7 cellular contexts compared by ENCODE assay signal in the genomic region with DNA sequence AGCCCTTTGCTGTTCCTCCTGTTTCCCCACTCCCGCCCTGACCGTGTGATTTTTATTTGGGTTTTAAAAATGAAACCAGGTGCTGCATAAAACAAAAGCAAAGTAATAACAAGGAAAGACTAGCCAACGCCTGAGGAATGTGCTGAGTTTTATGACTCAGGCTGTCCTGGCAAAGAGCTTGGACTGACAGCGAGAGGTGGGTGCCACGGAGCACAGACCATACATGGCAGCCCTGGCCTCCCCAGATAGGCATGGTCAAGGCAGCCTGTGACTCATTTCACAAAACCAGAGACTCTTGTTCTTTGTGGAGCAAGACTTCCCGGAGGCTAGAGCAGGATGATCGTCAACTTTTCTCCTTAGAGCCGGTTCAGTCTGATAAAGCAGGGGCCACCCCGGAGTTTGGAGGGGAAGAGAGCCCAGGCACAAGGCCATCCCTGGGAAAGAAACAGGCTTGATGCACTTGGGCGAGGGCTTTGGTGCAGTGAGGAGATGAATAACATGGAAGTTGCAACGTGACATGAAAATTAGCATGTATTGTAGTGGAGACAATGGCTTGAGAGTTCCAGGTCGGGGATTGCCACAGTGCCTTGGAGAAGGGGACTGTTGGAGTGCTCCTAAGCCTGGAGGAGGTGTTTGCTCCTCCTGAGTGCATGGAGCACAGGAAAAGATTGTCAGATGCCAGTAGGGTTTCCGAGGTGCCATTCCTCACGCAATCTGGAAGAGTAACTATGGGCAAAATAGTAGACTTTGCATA. TPM values are rescaled to one million over a fixed set of nuclear protein-coding genes. Genes with fewer than 3 reads are reported as not detected.
A peak's percentile ranks its signal among the peaks of the same experiment; 100 is the strongest.
DNase-seq lines count a peak whose midpoint lies in the region; ATAC-seq, FAIRE-seq and TF ChIP-seq lines count a peak whose summit lies in the region.

No MANE protein-coding gene starts in this region.

- H3K4me3 ChIP-seq in LNCaP clone FGC (ENCODE audit: low read depth, low read length) (no peak overlapping the region), endothelial cell of umbilical vein (replicated peaks in 1 of 3; ENCODE audit: insufficient read depth in 1 of 3, low read depth in 1 of 3, low read length in 3 of 3) (peak overlapping the region in 1 of 3 experiments; percentile 14), osteoblast (ENCODE audit: insufficient read depth, low read length) (peak overlapping the region; percentile 57)

- H3K4me2 ChIP-seq in endothelial cell of umbilical vein (ENCODE audit: insufficient read depth, low read length) = peak overlapping the region; percentile 49
- peak overlapping the region; percentile 82 for H3K4me2 ChIP-seq in osteoblast (ENCODE audit: insufficient read depth, low read length)

- TF ChIP-seq POLR2A in endothelial cell of umbilical vein (IDR thresholded peaks at IDR 0.05; ENCODE audit: low read depth, low read length) = no peak

- no peaks in the 10 kb centered on the region for H3K27me3 ChIP-seq in endothelial cell of umbilical vein (ENCODE audit: control insufficient read depth in 2 of 2, insufficient read depth in 2 of 2, low read length in 2 of 2)
- no peaks in the 10 kb centered on the region for H3K27me3 ChIP-seq in osteoblast (ENCODE audit: insufficient read depth, low read length)

- H3K9me3 ChIP-seq in endothelial cell of umbilical vein (replicated peaks; ENCODE audit: control insufficient read depth, insufficient read depth, low read length) (no peaks in the 10 kb centered on the region), osteoblast (ENCODE audit: low read depth, low read length) (no peaks in the 10 kb centered on the region)

- H3K9ac ChIP-seq in endothelial cell of umbilical vein (replicated peaks; ENCODE audit: extremely low read depth, insufficient read depth, low read length) = peak overlapping the region; percentile 91

- FAIRE-seq in endothelial cell of umbilical vein (lab: Jason Lieb, UNC) = peak; percentile 98

- H3K27ac ChIP-seq in endothelial cell of umbilical vein (ENCODE audit: insufficient read depth, low read depth, low read length) (peak overlapping the region; percentile 94), osteoblast (ENCODE audit: low read depth, low read length) (peak overlapping the region; percentile 99)

- TSS peak; percentile 32 for BruUV-seq in endothelial cell of umbilical vein (replicated peaks; lab: Mats Ljungman, UMichigan)

- ATAC-seq in GM18873 (IDR thresholded peaks at IDR 0.05; ENCODE audit: low FRiP score, unreplicated experiment) = peak; percentile 55

- H3K79me2 ChIP-seq in endothelial cell of umbilical vein (ENCODE audit: control insufficient read depth, insufficient read depth, low read length) (no peaks in the 10 kb centered on the region), osteoblast (ENCODE audit: insufficient read depth, low read length) (no peaks in the 10 kb centered on the region)

- H4K20me1 ChIP-seq in endothelial cell of umbilical vein (replicated peaks; ENCODE audit: control insufficient read depth, extremely low read depth, insufficient read depth, low read length) (no peaks in the 10 kb centered on the region), osteoblast (ENCODE audit: insufficient read depth, low read length) (no peaks in the 10 kb centered on the region)

- DNase-seq in LNCaP clone FGC (ENCODE audit: low read depth) (peak; percentile 87), endothelial cell of umbilical vein (ENCODE audit: low read depth, low spot score) (peak; percentile 94), osteoblast (ENCODE audit: insufficient read length, low spot score, missing footprints) (peak; percentile 96), NCI-H2081 treated with DMSO at 0.1 percent for 48 hours (lab: John Stamatoyannopoulos, UW) (no peak), NCI-H1436 (lab: John Stamatoyannopoulos, UW) (no peak), Ammon's horn (ENCODE audit: low spot score) (no peak)

- H3K36me3 ChIP-seq in endothelial cell of umbilical vein (ENCODE audit: control insufficient read depth in 2 of 2, extremely low read depth in 1 of 2, insufficient read depth in 2 of 2, low read length in 2 of 2) (no peaks in the 10 kb centered on the region), osteoblast (ENCODE audit: insufficient read depth, low read length) (no peaks in the 10 kb centered on the region)

- TF ChIP-seq CTCF in LNCaP clone FGC (IDR thresholded peaks at IDR 0.05; ENCODE audit: control insufficient read depth, extremely low read depth, insufficient read depth) (no peak), endothelial cell of umbilical vein (IDR thresholded peaks at IDR 0.05; ENCODE audit: extremely low read depth in 1 of 2, insufficient read depth in 1 of 2, low read depth in 1 of 2, low read length in 2 of 2) (no peak), osteoblast (IDR thresholded peaks at IDR 0.05; ENCODE audit: extremely low read depth, low read depth, low read length) (no peak)

- H2AFZ ChIP-seq in endothelial cell of umbilical vein (ENCODE audit: low read depth, low read length) (peak overlapping the region; percentile 36), osteoblast (ENCODE audit: low read length) (peak overlapping the region; percentile 34)

- no peaks in the 10 kb centered on the region for H3K9me1 ChIP-seq in endothelial cell of umbilical vein (replicated peaks; ENCODE audit: control insufficient read depth, extremely low read depth, insufficient read depth, low read length)

- POLR2A ChIA-PET in endothelial cell of umbilical vein (lab: Charles Lee) = interaction anchor here (0.6 to 1.0 kb wide), 3 partner anchors 108 to 1085 kb away, joined by 3 to 6 read pairs (median 3); no protein-coding TSS in a partner anchor

- CTCF ChIA-PET in endothelial cell of umbilical vein (lab: Charles Lee) = interaction anchor here (1.0 to 1.6 kb wide), 5 partner anchors 72 to 144 kb away, joined by 3 to 4 read pairs (median 3); no protein-coding TSS in a partner anchor

- dilution Hi-C loops in endothelial cell of umbilical vein (cut with MboI; ENCODE audit: extremely low pct_ligation_motif_present, low sequenced_read_pairs) = no loop called here

- H3K4me1 ChIP-seq in endothelial cell of umbilical vein (ENCODE audit: control insufficient read depth, extremely low read depth, insufficient read depth, low read length) (peaks cover 42% of the 10 kb centered on the region), osteoblast (ENCODE audit: insufficient read depth, low read length) (peaks cover 42% of the 10 kb centered on the region)

- intact Hi-C loops in endothelial cell of umbilical vein (cut with micrococcal nuclease) = loop anchor here (1.0 to 5.0 kb wide), 14 partner anchors 45 to 603 kb away; partner anchors contain the start of genes LSM6, MMAA, OTUD4 and SMAD1

TF ChIP-seq in endothelial cell of umbilical vein, 7 proteins besides CTCF, POLR2A, EP300 and RAD21:
- TF ChIP-seq POLR2AphosphoS5 (IDR thresholded peaks at IDR 0.05; ENCODE audit: insufficient read depth, low read depth, low read length) = peak; percentile 70
- peak; percentile 87 for TF ChIP-seq FOS (IDR thresholded peaks at IDR 0.05; ENCODE audit: borderline replicate concordance, insufficient read depth, low read length)
- TF ChIP-seq JUN (IDR thresholded peaks at IDR 0.05; ENCODE audit: borderline replicate concordance, insufficient read depth, insufficient read length, low read depth) = peak; percentile 73
- TF ChIP-seq GATA2 (IDR thresholded peaks at IDR 0.05; ENCODE audit: insufficient read depth, insufficient read length, low read depth, low read length) = no peak

RNA-seq across cellular contexts. Expression of gene C4orf51, which starts 54.8 kb away (rescaled TPM):
- total RNA-seq in endothelial cell of umbilical vein = not detected in 2 replicates
- polyA plus RNA-seq in endothelial cell of umbilical vein = not detected in 2 replicates
- polyA plus RNA-seq in endothelial cell of umbilical vein (2011; cell fraction: cytosol; rRNA removed) = not detected in 2 replicates
- polyA plus RNA-seq in endothelial cell of umbilical vein (2011; cell fraction: nucleus; rRNA removed) = not detected in 2 replicates
- polyA plus RNA-seq in endothelial cell of umbilical vein (2012) = not detected in 2 replicates
- not detected in 2 replicates for polyA minus RNA-seq in endothelial cell of umbilical vein
- polyA minus RNA-seq in endothelial cell of umbilical vein (2011; cell fraction: cytosol; rRNA and poly(A)+ RNA removed) = not detected
- not detected in 2 replicates for polyA minus RNA-seq in endothelial cell of umbilical vein (2011; cell fraction: nucleus; rRNA and poly(A)+ RNA removed)
- not detected in 2 replicates for total RNA-seq in osteoblast

Comparison
In these comparisons a context has a peak if more than half of its experiments do, and no peak if none do; other contexts are left out.
1. DNase-seq: peak in LNCaP clone FGC (single experiment), endothelial cell of umbilical vein (single experiment) and osteoblast (single experiment); none in NCI-H2081 treated with DMSO at 0.1 percent for 48 hours (single experiment), NCI-H1436 (single experiment) and Ammon's horn (single experiment).